Comparison of ENCODE assay signal across 21 cellular contexts in genomic region chr6:167737205-167737830, GRCh38.
"Had no signal": no experiment of that assay in that cellular context is flagged by ENCODE, and none has a peak within 500 bp of the region (broad histone marks: within the 10 kb centered on the region; RNA-seq: fewer than 3 reads in every experiment).

No MANE protein-coding gene starts in this region.

- H3K9me3 ChIP-seq: heart right ventricle, lower lobe of right lung, transverse colon had no signal

- H3K27me3 Mint-ChIP-seq: progenitor cell of endocrine pancreas had no signal

- FAIRE-seq: kidney had no signal

- H3K27me3 ChIP-seq: heart right ventricle, transverse colon had no signal

- H3K36me3 Mint-ChIP-seq: naive thymus-derived CD4-positive, alpha-beta T cell; WTC11 had no signal

- ATAC-seq: activated T-helper 17 cell treated with anti-CD3 and anti-CD28 coated beads, Interleukin-2, amount 50 U/mL, for 72 hours; heart right ventricle; naive thymus-derived CD4-positive, alpha-beta T cell; WTC11 had no signal

- DNase-seq: activated CD8-positive, alpha-beta memory T cell treated with anti-CD3 and anti-CD28 coated beads for 24 hours; activated CD8-positive, alpha-beta memory T cell treated with anti-CD3 and anti-CD28 coated beads, Interleukin-2, amount 50 U/mL, for 4 hours; activated naive CD4-positive, alpha-beta T cell treated with Interleukin-2 at 50 U/mL for 16 hours; activated T-cell treated with anti-CD3 and anti-CD28 coated beads, Interleukin-2, amount 50 U/mL, for 24 hours; effector CD4-positive, alpha-beta T cell; erythroblast; foreskin fibroblast; heart right ventricle; kidney; lower lobe of right lung; naive thymus-derived CD4-positive, alpha-beta T cell; retina; stimulated activated CD4-positive, alpha-beta T cell treated with anti-CD3 and anti-CD28 coated beads, Interleukin-4, amount 100 ng/mL, for 1 hour; T1000; transverse colon had no signal

- H3K4me3 Mint-ChIP-seq: activated T-cell treated with anti-CD3 and anti-CD28 coated beads, Interleukin-2, amount 50 U/mL, for 24 hours; activated T-helper 17 cell treated with anti-CD3 and anti-CD28 coated beads, Interleukin-2, amount 50 U/mL, for 72 hours; naive thymus-derived CD4-positive, alpha-beta T cell; neural crest cell; stimulated activated naive CD8-positive, alpha-beta T cell treated with anti-CD3 and anti-CD28 coated beads, Interleukin-15, Interleukin-2, amounts not matched to agents 100 ng/mL and 50 ng/mL, for 24 hours; T-helper 1 cell treated with Interleukin-12 subunit alpha and Interleukin-12 subunit beta and Interleukin-4 antibody, amounts not matched to agents 30 μg/mL and 1 μg/mL, for 36 hours; WTC11 had no signal

- H3K4me3 ChIP-seq: heart right ventricle, lower lobe of right lung, transverse colon had no signal

- H3K4me1 Mint-ChIP-seq: activated T-helper 17 cell treated with anti-CD3 and anti-CD28 coated beads, Interleukin-2, amount 50 U/mL, for 72 hours had no signal

- H3K36me3 ChIP-seq: heart right ventricle, lower lobe of right lung, transverse colon had no signal

- H3K27ac ChIP-seq: heart right ventricle, lower lobe of right lung, transverse colon had no signal

- H3K9me3 Mint-ChIP-seq: activated T-helper 17 cell treated with anti-CD3 and anti-CD28 coated beads, Interleukin-2, amount 50 U/mL, for 72 hours; stimulated activated naive CD8-positive, alpha-beta T cell treated with anti-CD3 and anti-CD28 coated beads, Interleukin-15, Interleukin-2, amounts not matched to agents 100 ng/mL and 50 ng/mL, for 24 hours; T-helper 1 cell treated with Interleukin-12 subunit alpha and Interleukin-12 subunit beta and Interleukin-4 antibody, amounts not matched to agents 30 μg/mL and 1 μg/mL, for 36 hours had no signal

- H3K27ac Mint-ChIP-seq: activated T-cell treated with anti-CD3 and anti-CD28 coated beads, Interleukin-2, amount 50 U/mL, for 24 hours; activated T-helper 17 cell treated with anti-CD3 and anti-CD28 coated beads, Interleukin-2, amount 50 U/mL, for 72 hours; progenitor cell of endocrine pancreas; stimulated activated naive CD8-positive, alpha-beta T cell treated with anti-CD3 and anti-CD28 coated beads, Interleukin-15, Interleukin-2, amounts not matched to agents 100 ng/mL and 50 ng/mL, for 24 hours; T-helper 1 cell treated with Interleukin-12 subunit alpha and Interleukin-12 subunit beta and Interleukin-4 antibody, amounts not matched to agents 30 μg/mL and 1 μg/mL, for 36 hours; WTC11 had no signal
